In the genomic region with DNA sequence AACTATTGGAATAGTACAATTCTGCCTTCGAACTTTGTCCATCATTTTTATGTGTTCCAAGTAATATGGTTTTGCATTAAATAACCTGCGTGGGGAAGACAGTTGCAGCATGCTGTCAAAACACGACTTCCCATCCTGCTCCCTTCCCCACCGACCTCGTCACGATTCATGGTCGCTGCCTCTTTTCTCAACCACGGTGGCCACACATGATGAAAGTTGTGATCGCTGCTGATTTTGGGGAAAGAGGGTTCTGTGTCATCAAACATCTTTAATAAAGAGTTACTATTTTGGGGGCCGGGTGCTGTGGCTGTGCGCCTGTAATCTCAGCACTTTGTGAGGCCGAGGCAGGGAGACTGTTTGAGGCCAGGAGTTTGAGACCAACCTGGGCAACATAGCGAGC, we compare ENCODE assay signal across 12 cellular contexts. TPM values are rescaled to one million over a fixed set of nuclear protein-coding genes. Genes with fewer than 3 reads are reported as not detected.
"Had no signal": no experiment of that assay in that cellular context is flagged by ENCODE, and none has a peak within 500 bp of the region (broad histone marks: within the 10 kb centered on the region; RNA-seq: fewer than 3 reads in every experiment).

No MANE protein-coding gene starts in this region.

- DNase-seq: anterior cingulate cortex; body of pancreas; cortex of kidney; endodermal cell; esophagus squamous epithelium; gastrocnemius medialis; hypothalamus; left ventricle myocardium superior; mammary epithelial cell; naive thymus-derived CD8-positive, alpha-beta T cell; stomach had no signal

RNA-seq across cellular contexts. Expression of gene SLC7A9, which starts 4.0 kb away (rescaled TPM):
- total RNA-seq: body of pancreas, left ventricle myocardium superior, vagina had no signal
